8 cellular contexts compared by ENCODE assay signal in genomic region chr4:41882622-41883347, GRCh38. TPM values are rescaled to one million over a fixed set of nuclear protein-coding genes. Genes with fewer than 3 reads are reported as not detected.
DNase-seq lines count a peak whose midpoint lies in the region; ATAC-seq, FAIRE-seq and TF ChIP-seq lines count a peak whose summit lies in the region.

No MANE protein-coding gene starts in this region.

- H3K4me3 ChIP-seq in breast epithelium: peak overlapping the region; percentile 30 to 64 (median 39)
- H3K4me3 ChIP-seq in keratinocyte (ENCODE audit: control insufficient read depth in 2 of 3, extremely low read depth in 1 of 3, insufficient read depth in 2 of 3, low read depth in 1 of 3, low read length in 3 of 3): peak overlapping the region in 1 of 3 experiments; percentile 37

- H3K27me3 ChIP-seq in breast epithelium: peaks cover 0 to 48% of the 10 kb centered on the region in 2 donors
- H3K27me3 ChIP-seq in keratinocyte (ENCODE audit: control insufficient read depth, extremely low read depth, insufficient read depth, low read length): peaks cover 59% of the 10 kb centered on the region

- no peak overlapping the region for H3K9ac ChIP-seq in keratinocyte (ENCODE audit: control insufficient read depth, extremely low read depth, insufficient read depth, low read length)

- no peak overlapping the region for H3K27ac ChIP-seq in breast epithelium
- no peak overlapping the region for H3K27ac ChIP-seq in keratinocyte (ENCODE audit: control insufficient read depth, insufficient read depth, low read length)

- intact Hi-C loops in breast epithelium (cut with DNase I; ENCODE audit: low total_unique reads): loop anchor here (10.0 kb wide), 2 partner anchors 468 to 628 kb away; partner anchors contain the start of gene UCHL1

- H3K36me3 ChIP-seq in breast epithelium (no peaks in the 10 kb centered on the region), keratinocyte (ENCODE audit: control insufficient read depth in 2 of 2, extremely low read depth in 1 of 2, insufficient read depth in 2 of 2, low read length in 2 of 2) (no peaks in the 10 kb centered on the region)

- no peaks in the 10 kb centered on the region for H3K9me1 ChIP-seq in keratinocyte (ENCODE audit: control insufficient read depth, extremely low read depth, insufficient read depth, low read length)

- H3K4me1 ChIP-seq in breast epithelium (peaks cover 0 to 12% of the 10 kb centered on the region in 2 donors), keratinocyte (ENCODE audit: control insufficient read depth, extremely low read depth, insufficient read depth, low read length) (no peaks in the 10 kb centered on the region)

- ATAC-seq in GM21367 (IDR thresholded peaks at IDR 0.05; ENCODE audit: unreplicated experiment): peak; percentile 78
- no peak for ATAC-seq in GM19328 (IDR thresholded peaks at IDR 0.05; ENCODE audit: unreplicated experiment)

- DNase-seq in COLO668 (lab: John Stamatoyannopoulos, UW; ENCODE audit: unreplicated experiment): peak; percentile 52
- peak; percentile 15 for DNase-seq in LHCN-M2 (ENCODE audit: low read depth)
- peak; percentile 33 for DNase-seq in UCSD-AML1 (lab: John Stamatoyannopoulos, UW; ENCODE audit: unreplicated experiment)
- DNase-seq in breast epithelium (ENCODE audit: low spot score in 2 of 2): peak in 1 of 2 donors; percentile 54
- no peak for DNase-seq in keratinocyte (ENCODE audit: low read depth, low spot score)
- DNase-seq in stimulated activated CD4-positive, alpha-beta T cell treated with anti-CD3 and anti-CD28 coated beads, TNF-alpha, amount 100 ng/mL, for 4 hours (ENCODE audit: low read depth in 3 of 3): peak; percentile 11 to 31 (median 20)

- TF ChIP-seq POLR2A in breast epithelium (IDR thresholded peaks at IDR 0.05): no peak

- FAIRE-seq in keratinocyte (lab: Jason Lieb, UNC): no peak

- no peak overlapping the region for H2AFZ ChIP-seq in keratinocyte (ENCODE audit: control insufficient read depth, low read length)

- peaks cover 3% of the 10 kb centered on the region for H4K20me1 ChIP-seq in keratinocyte (ENCODE audit: control insufficient read depth, extremely low read depth, insufficient read depth, low read length)

- TF ChIP-seq CTCF in breast epithelium (IDR thresholded peaks at IDR 0.05): peak; percentile 29 to 68 (median 65)
- peak; percentile 77 to 86 (median 84) for TF ChIP-seq CTCF in keratinocyte (optimal IDR thresholded peaks at IDR 0.05 in 1 of 3, IDR thresholded peaks at IDR 0.05 in 1 of 3, conservative IDR thresholded peaks at IDR 0.05 in 1 of 3; ENCODE audit: extremely low read depth in 1 of 3, insufficient read depth in 2 of 3, low read length in 3 of 3)

- dilution Hi-C loops in keratinocyte (cut with MboI; ENCODE audit: extremely low pct_ligation_motif_present, low sequenced_read_pairs): no loop called here

- H3K79me2 ChIP-seq in keratinocyte (ENCODE audit: control insufficient read depth, insufficient read depth, low read length): no peaks in the 10 kb centered on the region

- peak overlapping the region; percentile 65 for H3K4me2 ChIP-seq in keratinocyte (ENCODE audit: control insufficient read depth, extremely low read depth, insufficient read depth, low read depth, low read length)

- H3K9me3 ChIP-seq in breast epithelium (no peaks in the 10 kb centered on the region), keratinocyte (ENCODE audit: control insufficient read depth, low read depth, low read length) (no peaks in the 10 kb centered on the region)

RNA-seq across cellular contexts. Expression of gene TMEM33, which starts 52.4 kb away (rescaled TPM):
- total RNA-seq in LHCN-M2 (2014; rRNA removed) (56.9 and 64.4 TPM in 2 replicates), breast epithelium (10 to 100 TPM; 35.7 to 52.7 (median 42.0) TPM)
- polyA plus RNA-seq in LHCN-M2 (2012): 25.1 TPM
- 72.0 to 133 TPM (median 110 TPM) in 3 replicates for polyA plus RNA-seq in keratinocyte
- 17.7 TPM for polyA plus RNA-seq in keratinocyte (2011; ENCODE audit: low read depth)
- polyA plus RNA-seq in keratinocyte (2011; cell fraction: cytosol; rRNA removed): 50.4 and 103 TPM in 2 replicates
- 134 and 136 TPM in 2 replicates for polyA plus RNA-seq in keratinocyte (2011; cell fraction: nucleus; rRNA removed)
- 55.2 and 59.6 TPM in 2 replicates for polyA plus RNA-seq in keratinocyte (2012; ENCODE audit: low replicate concordance)
- 226 to 274 TPM (median 273 TPM) in 3 replicates for polyA minus RNA-seq in keratinocyte
- polyA minus RNA-seq in keratinocyte (2011; cell fraction: cytosol; rRNA and poly(A)+ RNA removed): 119 TPM
- 177 and 293 TPM in 2 replicates for polyA minus RNA-seq in keratinocyte (2011; cell fraction: nucleus; rRNA and poly(A)+ RNA removed)
